ENCODE assay signal across 22 cellular contexts in genomic region chr3:63974451-63974850, GRCh38. TPM values are rescaled to one million over a fixed set of nuclear protein-coding genes. Genes with fewer than 3 reads are reported as not detected.
DNase-seq lines count a peak whose midpoint lies in the region; ATAC-seq and TF ChIP-seq lines count a peak whose summit lies in the region.
"Had no signal": no experiment of that assay in that cellular context is flagged by ENCODE, and none has a peak within 500 bp of the region (broad histone marks: within the 10 kb centered on the region; RNA-seq: fewer than 3 reads in every experiment).

No MANE protein-coding gene starts in this region.

- DNase-seq in activated CD8-positive, alpha-beta T cell treated with anti-CD3 and anti-CD28 coated beads for 36 hours: no peak
- DNase-seq in activated CD8-positive, alpha-beta T cell treated with anti-CD3 and anti-CD28 coated beads, Interleukin-2, amount 10 ng/mL, durations not matched to agents 7 days and 5 days: no peak
- DNase-seq in LHCN-M2 (ENCODE audit: low read depth) (peak; percentile 45), SW480 (ENCODE audit: low spot score) (no peak), DMS79 (lab: John Stamatoyannopoulos, UW) (no peak)
- no peak for DNase-seq in activated naive CD8-positive, alpha-beta T cell treated with anti-CD3 and anti-CD28 coated beads for 36 hours
- DNase-seq in naive thymus-derived CD8-positive, alpha-beta T cell: no peak
- DNase-seq: BE2C; Calu3; MV-4-11; NCI-H146; NCI-H446 treated with DMSO at 0.1 percent for 48 hours; NK-92 treated with Interleukin-12 subunit alpha and Interleukin-12 subunit beta, amount 100 ng/mL, for 24 hours; occipital lobe; SHP77 treated with DMSO at 0.1 percent for 48 hours; small intestine; stimulated activated CD4-positive, alpha-beta T cell treated with anti-CD3 and anti-CD28 coated beads, Interleukin-1b, Interleukin-23, amount 100 ng/mL, for 48 hours; substantia nigra had no signal

- H3K4me1 Mint-ChIP-seq in activated CD8-positive, alpha-beta T cell treated with anti-CD3 and anti-CD28 coated beads for 36 hours (ENCODE audit: low read depth): peaks cover 91% of the 10 kb centered on the region
- H3K4me1 Mint-ChIP-seq in activated CD8-positive, alpha-beta T cell treated with anti-CD3 and anti-CD28 coated beads, Interleukin-2, amount 10 ng/mL, durations not matched to agents 7 days and 5 days (ENCODE audit: low read depth): peaks cover 85% of the 10 kb centered on the region
- peaks cover 90% of the 10 kb centered on the region for H3K4me1 Mint-ChIP-seq in activated naive CD8-positive, alpha-beta T cell treated with anti-CD3 and anti-CD28 coated beads for 36 hours
- peaks cover 32 to 97% (median 94%) of the 10 kb centered on the region in 4 donors for H3K4me1 Mint-ChIP-seq in naive thymus-derived CD8-positive, alpha-beta T cell

- TF ChIP-seq CTCF in activated CD8-positive, alpha-beta T cell treated with anti-CD3 and anti-CD28 coated beads for 36 hours (IDR thresholded peaks at IDR 0.05): no peak

- CTCF ChIA-PET in activated CD8-positive, alpha-beta T cell treated with anti-CD3 and anti-CD28 coated beads for 36 hours (lab: Charles Lee): interaction anchor here (28.1 to 32.0 kb wide), 2 partner anchors 3 to 13 kb away, joined by 595 read pairs; no protein-coding TSS in a partner anchor
- CTCF ChIA-PET in activated CD8-positive, alpha-beta T cell treated with anti-CD3 and anti-CD28 coated beads, Interleukin-2, amount 10 ng/mL, durations not matched to agents 7 days and 5 days (lab: Charles Lee): interaction anchor here (5.9 to 10.1 kb wide), 2 partner anchors 10 to 18 kb away, joined by 84 to 220 read pairs; no protein-coding TSS in a partner anchor

- POLR2A ChIA-PET in activated CD8-positive, alpha-beta T cell treated with anti-CD3 and anti-CD28 coated beads for 36 hours (lab: Charles Lee): interaction anchor here (1.4 kb wide), 1 partner anchor 46 kb away, joined by 3 read pairs; no protein-coding TSS in a partner anchor
- POLR2A ChIA-PET in activated CD8-positive, alpha-beta T cell treated with anti-CD3 and anti-CD28 coated beads, Interleukin-2, amount 10 ng/mL, durations not matched to agents 7 days and 5 days (lab: Charles Lee): no interaction called here
- POLR2A ChIA-PET in naive thymus-derived CD8-positive, alpha-beta T cell (lab: Charles Lee): no interaction called here

- no peaks in the 10 kb centered on the region for H3K9me3 Mint-ChIP-seq in activated CD8-positive, alpha-beta T cell treated with anti-CD3 and anti-CD28 coated beads for 36 hours
- H3K9me3 Mint-ChIP-seq in activated CD8-positive, alpha-beta T cell treated with anti-CD3 and anti-CD28 coated beads, Interleukin-2, amount 10 ng/mL, durations not matched to agents 7 days and 5 days (ENCODE audit: insufficient read depth): no peaks in the 10 kb centered on the region
- peaks cover 4% of the 10 kb centered on the region for H3K9me3 Mint-ChIP-seq in activated naive CD8-positive, alpha-beta T cell treated with anti-CD3 and anti-CD28 coated beads for 36 hours
- no peaks in the 10 kb centered on the region for H3K9me3 Mint-ChIP-seq in naive thymus-derived CD8-positive, alpha-beta T cell
- H3K9me3 Mint-ChIP-seq: activated naive CD4-positive, alpha-beta T cell treated with anti-CD3 and anti-CD28 coated beads, Interleukin-2, amount 50 U/mL, for 72 hours; activated T-helper 1 cell treated with anti-CD3 and anti-CD28 coated beads, Interleukin-12 subunit alpha, Interleukin-12 subunit beta, Interleukin-2, Interleukin-4 antibody, amounts not matched to agents 30 ng/mL and 10 ng/mL and 1 ng/mL, durations not matched to agents 14 hours and 24 hours and 36 hours had no signal

- H3K4me3 Mint-ChIP-seq in activated CD8-positive, alpha-beta T cell treated with anti-CD3 and anti-CD28 coated beads for 36 hours: no peak overlapping the region
- no peak overlapping the region for H3K4me3 Mint-ChIP-seq in activated CD8-positive, alpha-beta T cell treated with anti-CD3 and anti-CD28 coated beads, Interleukin-2, amount 10 ng/mL, durations not matched to agents 7 days and 5 days
- no peak overlapping the region for H3K4me3 Mint-ChIP-seq in activated naive CD8-positive, alpha-beta T cell treated with anti-CD3 and anti-CD28 coated beads for 36 hours
- peak overlapping the region in 8 of 10 donors; percentile 6 to 98 (median 40) for H3K4me3 Mint-ChIP-seq in naive thymus-derived CD8-positive, alpha-beta T cell
- H3K4me3 Mint-ChIP-seq: activated T-helper 1 cell treated with anti-CD3 and anti-CD28 coated beads, Interleukin-12 subunit alpha, Interleukin-12 subunit beta, Interleukin-2, Interleukin-4 antibody, amounts not matched to agents 30 ng/mL and 10 ng/mL and 1 ng/mL, durations not matched to agents 14 hours and 24 hours and 36 hours had no signal

- intact Hi-C loops in activated CD8-positive, alpha-beta T cell treated with anti-CD3 and anti-CD28 coated beads for 36 hours (cut with micrococcal nuclease): no loop called here

- H3K36me3 Mint-ChIP-seq in activated CD8-positive, alpha-beta T cell treated with anti-CD3 and anti-CD28 coated beads for 36 hours (ENCODE audit: low read depth): peaks cover 18% of the 10 kb centered on the region
- peaks cover 47% of the 10 kb centered on the region for H3K36me3 Mint-ChIP-seq in activated CD8-positive, alpha-beta T cell treated with anti-CD3 and anti-CD28 coated beads, Interleukin-2, amount 10 ng/mL, durations not matched to agents 7 days and 5 days (ENCODE audit: low read depth)
- peaks cover 42% of the 10 kb centered on the region for H3K36me3 Mint-ChIP-seq in activated naive CD8-positive, alpha-beta T cell treated with anti-CD3 and anti-CD28 coated beads for 36 hours
- H3K36me3 Mint-ChIP-seq in naive thymus-derived CD8-positive, alpha-beta T cell: peaks cover 0 to 23% (median 12%) of the 10 kb centered on the region in 3 donors

- ATAC-seq in activated CD8-positive, alpha-beta T cell treated with anti-CD3 and anti-CD28 coated beads for 36 hours: no peak
- no peak for ATAC-seq in activated CD8-positive, alpha-beta T cell treated with anti-CD3 and anti-CD28 coated beads, Interleukin-2, amount 10 ng/mL, durations not matched to agents 7 days and 5 days
- ATAC-seq in naive thymus-derived CD8-positive, alpha-beta T cell: no peak
- no peak for ATAC-seq in GM21390 (IDR thresholded peaks at IDR 0.05; ENCODE audit: unreplicated experiment)
- ATAC-seq: activated CD4-positive, CD25-positive, alpha-beta regulatory T cell treated with anti-CD3 and anti-CD28 coated beads, Interleukin-2, amount 50 U/mL, for 24 hours; activated naive CD4-positive, alpha-beta T cell treated with anti-CD3 and anti-CD28 coated beads, Interleukin-2, amount 50 U/mL, for 72 hours had no signal

- H3K27ac Mint-ChIP-seq in activated CD8-positive, alpha-beta T cell treated with anti-CD3 and anti-CD28 coated beads for 36 hours: peak overlapping the region; percentile 70
- no peak overlapping the region for H3K27ac Mint-ChIP-seq in activated CD8-positive, alpha-beta T cell treated with anti-CD3 and anti-CD28 coated beads, Interleukin-2, amount 10 ng/mL, durations not matched to agents 7 days and 5 days
- peak overlapping the region; percentile 61 for H3K27ac Mint-ChIP-seq in activated naive CD8-positive, alpha-beta T cell treated with anti-CD3 and anti-CD28 coated beads for 36 hours
- peak overlapping the region; percentile 26 to 96 (median 83) for H3K27ac Mint-ChIP-seq in naive thymus-derived CD8-positive, alpha-beta T cell
- H3K27ac Mint-ChIP-seq: activated T-helper 1 cell treated with anti-CD3 and anti-CD28 coated beads, Interleukin-12 subunit alpha, Interleukin-12 subunit beta, Interleukin-2, Interleukin-4 antibody, amounts not matched to agents 30 ng/mL and 10 ng/mL and 1 ng/mL, durations not matched to agents 14 hours and 24 hours and 36 hours had no signal

- H3K27me3 Mint-ChIP-seq in activated CD8-positive, alpha-beta T cell treated with anti-CD3 and anti-CD28 coated beads for 36 hours: no peaks in the 10 kb centered on the region
- H3K27me3 Mint-ChIP-seq in activated CD8-positive, alpha-beta T cell treated with anti-CD3 and anti-CD28 coated beads, Interleukin-2, amount 10 ng/mL, durations not matched to agents 7 days and 5 days (ENCODE audit: low read depth): no peaks in the 10 kb centered on the region
- no peaks in the 10 kb centered on the region for H3K27me3 Mint-ChIP-seq in activated naive CD8-positive, alpha-beta T cell treated with anti-CD3 and anti-CD28 coated beads for 36 hours
- H3K27me3 Mint-ChIP-seq in naive thymus-derived CD8-positive, alpha-beta T cell: no peaks in the 10 kb centered on the region

RNA-seq across cellular contexts. Expression of gene PSMD6, which starts 48.8 kb away (rescaled TPM):
- 100 to 1,000 TPM; 110 to 113 TPM for total RNA-seq in activated CD8-positive, alpha-beta T cell treated with anti-CD3 and anti-CD28 coated beads for 36 hours
- total RNA-seq in activated CD8-positive, alpha-beta T cell treated with anti-CD3 and anti-CD28 coated beads, Interleukin-2, amount 10 ng/mL, durations not matched to agents 7 days and 5 days: 10 to 100 TPM; 81.2 to 86.3 TPM
- 104 and 144 TPM in 2 replicates for total RNA-seq in LHCN-M2 (2014; rRNA removed)
- 82.3 TPM for polyA plus RNA-seq in LHCN-M2 (2012)
- 100 to 1,000 TPM; 130 to 132 TPM for total RNA-seq in activated naive CD8-positive, alpha-beta T cell treated with anti-CD3 and anti-CD28 coated beads for 36 hours
- 10 to 100 TPM; 76.8 to 82.9 TPM for total RNA-seq in naive thymus-derived CD8-positive, alpha-beta T cell
- polyA plus RNA-seq in naive thymus-derived CD8-positive, alpha-beta T cell: 100 to 1,000 TPM; 107 to 114 (median 110) TPM

Comparison
In these comparisons a context has a peak if more than half of its experiments do, and no peak if none do; other contexts are left out.
1. H3K4me3 Mint-ChIP-seq: peak in naive thymus-derived CD8-positive, alpha-beta T cell (8 of 10); none in activated CD8-positive, alpha-beta T cell treated with anti-CD3 and anti-CD28 coated beads for 36 hours (single experiment), activated CD8-positive, alpha-beta T cell treated with anti-CD3 and anti-CD28 coated beads, Interleukin-2, amount 10 ng/mL, durations not matched to agents 7 days and 5 days (single experiment) and activated naive CD8-positive, alpha-beta T cell treated with anti-CD3 and anti-CD28 coated beads for 36 hours (single experiment).